Comparison of ENCODE assay signal across 24 cellular contexts in genomic region chr1:65625528-65625927, GRCh38.
"Had no signal": no experiment of that assay in that cellular context is flagged by ENCODE, and none has a peak within 500 bp of the region (broad histone marks: within the 10 kb centered on the region; RNA-seq: fewer than 3 reads in every experiment).

No MANE protein-coding gene starts in this region.

- ATAC-seq: esophagus mucosa; gastrocnemius medialis; lower lobe of right lung; natural killer cell; stimulated activated effector memory CD8-positive, alpha-beta T cell treated with anti-CD3 and anti-CD28 coated beads, Interleukin-12 subunit alpha, Interleukin-12 subunit beta, amount 100 ng/mL, for 72 hours; upper lobe of right lung had no signal

- H3K36me3 ChIP-seq: colonic mucosa, gastrocnemius medialis, left ventricle myocardium inferior, lower lobe of right lung, neutrophil, right atrium auricular region, sigmoid colon, thoracic aorta, transverse colon, upper lobe of right lung, vagina had no signal

- DNase-seq: effector CD8-positive, alpha-beta T cell; endodermal cell; foreskin fibroblast; gastrocnemius medialis; head of caudate nucleus; left ventricle myocardium inferior; lower lobe of right lung; natural killer cell; sigmoid colon; stimulated activated CD4-positive, alpha-beta T cell treated with anti-CD3 and anti-CD28 coated beads, Interleukin-2, amount 100 ng/mL, for 24 hours; stimulated activated CD4-positive, alpha-beta T cell treated with anti-CD3 and anti-CD28 coated beads, Interleukin-4, amount 100 ng/mL, for 24 hours; stimulated activated naive CD4-positive, alpha-beta T cell treated with Interleukin-2 at 50 U/mL for 16 hours; upper lobe of right lung had no signal

- H3K4me3 ChIP-seq: colonic mucosa, gastrocnemius medialis, left ventricle myocardium inferior, lower lobe of right lung, right atrium auricular region, sigmoid colon, thoracic aorta, transverse colon, upper lobe of right lung, vagina had no signal

- H3K9ac ChIP-seq: parathyroid adenoma had no signal

- H3K79me2 ChIP-seq: parathyroid adenoma had no signal

- H2AFZ ChIP-seq: parathyroid adenoma had no signal

- H3K9me3 ChIP-seq: colonic mucosa, gastrocnemius medialis, left ventricle myocardium inferior, lower lobe of right lung, neutrophil, right atrium auricular region, sigmoid colon, thoracic aorta, transverse colon, upper lobe of right lung, vagina had no signal

- H3K27ac ChIP-seq: colonic mucosa, epithelial cell of prostate, gastrocnemius medialis, left ventricle myocardium inferior, lower lobe of right lung, neutrophil, parathyroid adenoma, right atrium auricular region, sigmoid colon, thoracic aorta, upper lobe of right lung, vagina had no signal

- H3K27me3 ChIP-seq: colonic mucosa, gastrocnemius medialis, neutrophil, right atrium auricular region, sigmoid colon, transverse colon, upper lobe of right lung, vagina had no signal

- H3K4me1 ChIP-seq: colonic mucosa, gastrocnemius medialis, left ventricle myocardium inferior, lower lobe of right lung, parathyroid adenoma, right atrium auricular region, sigmoid colon, upper lobe of right lung, vagina had no signal

- FAIRE-seq: keratinocyte had no signal
